2 cellular contexts compared by ENCODE assay signal in the genomic region with DNA sequence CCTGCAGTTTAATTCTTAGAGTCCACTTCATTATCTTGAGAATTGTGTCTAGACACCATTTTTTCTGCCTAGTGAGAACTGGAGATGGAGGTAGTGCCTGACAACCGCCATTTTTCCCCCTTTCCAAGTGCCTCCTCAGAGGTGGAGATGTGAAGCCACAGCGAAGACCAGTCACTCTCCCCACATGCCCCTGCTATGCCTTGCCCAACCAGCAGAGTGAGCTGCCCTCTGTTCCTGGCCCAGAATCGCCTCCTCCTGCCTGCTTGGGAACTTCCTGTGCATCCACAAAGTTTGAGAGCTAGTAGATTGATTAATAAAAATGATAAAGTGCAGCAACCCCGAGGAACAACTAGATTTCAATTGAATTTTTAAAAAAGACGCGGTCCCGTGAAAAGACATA.
A peak's percentile ranks its signal among the peaks of the same experiment; 100 is the strongest.
TF ChIP-seq lines count a peak whose summit lies in the region.

No MANE protein-coding gene starts in this region.

TF ChIP-seq in IMR-90, 13 proteins besides CTCF, POLR2A, EP300 and RAD21:
- TF ChIP-seq NFE2L2 (IDR thresholded peaks at IDR 0.05; ENCODE audit: low read depth, low read length): no peak
- TF ChIP-seq SMC3 (IDR thresholded peaks at IDR 0.05; ENCODE audit: low read depth, low read length): peak; percentile 57

TF ChIP-seq in GM12878, 131 proteins besides CTCF, POLR2A, EP300 and RAD21:
- TF ChIP-seq MEF2B (IDR thresholded peaks at IDR 0.05; ENCODE audit: partially characterized antibody, poor library complexity, severe bottlenecking) (no peak), SMC3 (IDR thresholded peaks at IDR 0.05; ENCODE audit: borderline replicate concordance, low read length) (peak; percentile 55; the same call in 1 of the 2 replicates), NRF1 (conservative IDR thresholded peaks at IDR 0.05; ENCODE audit: low read depth, low read length) (no peak), RCOR1 (conservative IDR thresholded peaks at IDR 0.05; ENCODE audit: low read depth, low read length) (no peak)
